Comparison of ENCODE assay signal across 1 cellular context in genomic region chr19:28475525-28475924, GRCh38.
A peak's percentile ranks its signal among the peaks of the same experiment; 100 is the strongest.
TF ChIP-seq lines count a peak whose summit lies in the region.

No MANE protein-coding gene starts in this region.

TF ChIP-seq in K562, 482 proteins besides CTCF, POLR2A, EP300 and RAD21 (continued from another document and continues in another):
- TF ChIP-seq RBM15 (IDR thresholded peaks at IDR 0.05; ENCODE audit: insufficient read depth, low read length), result no peak
- no peak for TF ChIP-seq MYNN (IDR thresholded peaks at IDR 0.05)
- TF ChIP-seq MYNN (CRISPR knock-in tag; IDR thresholded peaks at IDR 0.05), result no peak
- TF ChIP-seq U2AF2 (optimal IDR thresholded peaks at IDR 0.05; ENCODE audit: low read depth, low read length), result no peak
- peak; percentile 37; the same call in 1 of the 2 replicates for TF ChIP-seq CXXC5 (CRISPR knock-in tag; IDR thresholded peaks at IDR 0.05)
- TF ChIP-seq HIVEP1 (CRISPR knock-in tag; IDR thresholded peaks at IDR 0.05), result no peak
- no peak for TF ChIP-seq MXI1 (IDR thresholded peaks at IDR 0.05; ENCODE audit: low read depth, low read length)
- TF ChIP-seq, protein P1, sequence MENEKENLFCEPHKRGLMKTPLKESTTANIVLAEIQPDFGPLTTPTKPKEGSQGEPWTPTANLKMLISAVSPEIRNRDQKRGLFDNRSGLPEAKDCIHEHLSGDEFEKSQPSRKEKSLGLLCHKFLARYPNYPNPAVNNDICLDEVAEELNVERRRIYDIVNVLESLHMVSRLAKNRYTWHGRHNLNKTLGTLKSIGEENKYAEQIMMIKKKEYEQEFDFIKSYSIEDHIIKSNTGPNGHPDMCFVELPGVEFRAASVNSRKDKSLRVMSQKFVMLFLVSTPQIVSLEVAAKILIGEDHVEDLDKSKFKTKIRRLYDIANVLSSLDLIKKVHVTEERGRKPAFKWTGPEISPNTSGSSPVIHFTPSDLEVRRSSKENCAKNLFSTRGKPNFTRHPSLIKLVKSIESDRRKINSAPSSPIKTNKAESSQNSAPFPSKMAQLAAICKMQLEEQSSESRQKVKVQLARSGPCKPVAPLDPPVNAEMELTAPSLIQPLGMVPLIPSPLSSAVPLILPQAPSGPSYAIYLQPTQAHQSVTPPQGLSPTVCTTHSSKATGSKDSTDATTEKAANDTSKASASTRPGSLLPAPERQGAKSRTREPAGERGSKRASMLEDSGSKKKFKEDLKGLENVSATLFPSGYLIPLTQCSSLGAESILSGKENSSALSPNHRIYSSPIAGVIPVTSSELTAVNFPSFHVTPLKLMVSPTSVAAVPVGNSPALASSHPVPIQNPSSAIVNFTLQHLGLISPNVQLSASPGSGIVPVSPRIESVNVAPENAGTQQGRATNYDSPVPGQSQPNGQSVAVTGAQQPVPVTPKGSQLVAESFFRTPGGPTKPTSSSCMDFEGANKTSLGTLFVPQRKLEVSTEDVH (IDR thresholded peaks at IDR 0.05; ENCODE audit: low read depth, partially characterized antibody), result no peak
- no peak for TF ChIP-seq PTRF (tag; IDR thresholded peaks at IDR 0.05)
- TF ChIP-seq MIER1 (IDR thresholded peaks at IDR 0.05; ENCODE audit: low read depth), result no peak
- TF ChIP-seq HSF4 (CRISPR knock-in tag; IDR thresholded peaks at IDR 0.05; ENCODE audit: borderline replicate concordance), result no peak
- TF ChIP-seq ZBTB8A (IDR thresholded peaks at IDR 0.05; ENCODE audit: partially characterized antibody), result no peak
- TF ChIP-seq SRSF1 (IDR thresholded peaks at IDR 0.05; ENCODE audit: low read depth, low read length), result no peak
- no peak for TF ChIP-seq SPI1 (IDR thresholded peaks at IDR 0.05; ENCODE audit: borderline replicate concordance, low read depth, low read length)
- peak; percentile 32; the same call in 1 of the 2 replicates for TF ChIP-seq MGA (IDR thresholded peaks at IDR 0.05)
- TF ChIP-seq, protein P2, sequence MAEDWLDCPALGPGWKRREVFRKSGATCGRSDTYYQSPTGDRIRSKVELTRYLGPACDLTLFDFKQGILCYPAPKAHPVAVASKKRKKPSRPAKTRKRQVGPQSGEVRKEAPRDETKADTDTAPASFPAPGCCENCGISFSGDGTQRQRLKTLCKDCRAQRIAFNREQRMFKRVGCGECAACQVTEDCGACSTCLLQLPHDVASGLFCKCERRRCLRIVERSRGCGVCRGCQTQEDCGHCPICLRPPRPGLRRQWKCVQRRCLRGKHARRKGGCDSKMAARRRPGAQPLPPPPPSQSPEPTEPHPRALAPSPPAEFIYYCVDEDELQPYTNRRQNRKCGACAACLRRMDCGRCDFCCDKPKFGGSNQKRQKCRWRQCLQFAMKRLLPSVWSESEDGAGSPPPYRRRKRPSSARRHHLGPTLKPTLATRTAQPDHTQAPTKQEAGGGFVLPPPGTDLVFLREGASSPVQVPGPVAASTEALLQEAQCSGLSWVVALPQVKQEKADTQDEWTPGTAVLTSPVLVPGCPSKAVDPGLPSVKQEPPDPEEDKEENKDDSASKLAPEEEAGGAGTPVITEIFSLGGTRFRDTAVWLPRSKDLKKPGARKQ (CRISPR knock-in tag; IDR thresholded peaks at IDR 0.05), result no peak
- no peak for TF ChIP-seq ZNF707 (CRISPR knock-in tag; conservative IDR thresholded peaks at IDR 0.05)
- TF ChIP-seq TCF7L2 (IDR thresholded peaks at IDR 0.05; ENCODE audit: low read depth, low read length), result no peak
- no peak for TF ChIP-seq ZKSCAN8 (CRISPR knock-in tag; IDR thresholded peaks at IDR 0.05)
- TF ChIP-seq, protein P3, sequence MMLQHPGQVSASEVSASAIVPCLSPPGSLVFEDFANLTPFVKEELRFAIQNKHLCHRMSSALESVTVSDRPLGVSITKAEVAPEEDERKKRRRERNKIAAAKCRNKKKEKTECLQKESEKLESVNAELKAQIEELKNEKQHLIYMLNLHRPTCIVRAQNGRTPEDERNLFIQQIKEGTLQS (IDR thresholded peaks at IDR 0.05), result 0 out of 2 replicates have a peak, but pooled peaks have one; percentile 36
- TF ChIP-seq, protein P3 (CRISPR knock-in tag; conservative IDR thresholded peaks at IDR 0.05), result no peak
- TF ChIP-seq, protein P4, sequence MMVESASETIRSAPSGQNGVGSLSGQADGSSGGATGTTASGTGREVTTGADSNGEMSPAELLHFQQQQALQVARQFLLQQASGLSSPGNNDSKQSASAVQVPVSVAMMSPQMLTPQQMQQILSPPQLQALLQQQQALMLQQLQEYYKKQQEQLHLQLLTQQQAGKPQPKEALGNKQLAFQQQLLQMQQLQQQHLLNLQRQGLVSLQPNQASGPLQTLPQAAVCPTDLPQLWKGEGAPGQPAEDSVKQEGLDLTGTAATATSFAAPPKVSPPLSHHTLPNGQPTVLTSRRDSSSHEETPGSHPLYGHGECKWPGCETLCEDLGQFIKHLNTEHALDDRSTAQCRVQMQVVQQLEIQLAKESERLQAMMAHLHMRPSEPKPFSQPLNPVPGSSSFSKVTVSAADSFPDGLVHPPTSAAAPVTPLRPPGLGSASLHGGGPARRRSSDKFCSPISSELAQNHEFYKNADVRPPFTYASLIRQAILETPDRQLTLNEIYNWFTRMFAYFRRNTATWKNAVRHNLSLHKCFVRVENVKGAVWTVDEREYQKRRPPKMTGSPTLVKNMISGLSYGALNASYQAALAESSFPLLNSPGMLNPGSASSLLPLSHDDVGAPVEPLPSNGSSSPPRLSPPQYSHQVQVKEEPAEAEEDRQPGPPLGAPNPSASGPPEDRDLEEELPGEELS (CRISPR knock-in tag; IDR thresholded peaks at IDR 0.05; ENCODE audit: borderline replicate concordance), result no peak
- no peak for TF ChIP-seq RBBP5 (IDR thresholded peaks at IDR 0.05; ENCODE audit: borderline replicate concordance, insufficient read depth, low read length, poor library complexity, severe bottlenecking)
- TF ChIP-seq KLF16 (IDR thresholded peaks at IDR 0.05), result no peak
- no peak for TF ChIP-seq ZNF384 (IDR thresholded peaks at IDR 0.05; ENCODE audit: low read depth, low read length)
